In the genomic region with DNA sequence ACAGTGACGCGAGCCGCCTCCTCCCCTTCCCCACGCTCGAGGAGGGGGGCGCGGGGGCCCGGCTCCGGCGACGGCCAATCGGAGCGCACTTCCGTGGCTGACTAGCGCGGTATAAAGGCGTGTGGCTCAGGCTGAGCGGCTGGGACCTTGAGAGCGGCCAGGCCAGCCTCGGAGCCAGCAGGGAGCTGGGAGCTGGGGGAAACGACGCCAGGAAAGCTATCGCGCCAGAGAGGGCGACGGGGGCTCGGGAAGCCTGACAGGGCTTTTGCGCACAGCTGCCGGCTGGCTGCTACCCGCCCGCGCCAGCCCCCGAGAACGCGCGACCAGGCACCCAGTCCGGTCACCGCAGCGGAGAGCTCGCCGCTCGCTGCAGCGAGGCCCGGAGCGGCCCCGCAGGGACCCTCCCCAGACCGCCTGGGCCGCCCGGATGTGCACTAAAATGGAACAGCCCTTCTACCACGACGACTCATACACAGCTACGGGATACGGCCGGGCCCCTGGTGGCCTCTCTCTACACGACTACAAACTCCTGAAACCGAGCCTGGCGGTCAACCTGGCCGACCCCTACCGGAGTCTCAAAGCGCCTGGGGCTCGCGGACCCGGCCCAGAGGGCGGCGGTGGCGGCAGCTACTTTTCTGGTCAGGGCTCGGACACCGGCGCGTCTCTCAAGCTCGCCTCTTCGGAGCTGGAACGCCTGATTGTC, we compare ENCODE assay signal across 1 cellular context.
TF ChIP-seq lines count a peak whose summit lies in the region.

A gene (plus strand): TSS at position 142 of the 703 bp plus-strand sequence. CDS start 286 bp downstream, at position 428.

TF ChIP-seq in HepG2, 621 proteins besides CTCF, POLR2A, EP300 and RAD21 (continued from another document and continues in another):
- TF ChIP-seq, protein P1, sequence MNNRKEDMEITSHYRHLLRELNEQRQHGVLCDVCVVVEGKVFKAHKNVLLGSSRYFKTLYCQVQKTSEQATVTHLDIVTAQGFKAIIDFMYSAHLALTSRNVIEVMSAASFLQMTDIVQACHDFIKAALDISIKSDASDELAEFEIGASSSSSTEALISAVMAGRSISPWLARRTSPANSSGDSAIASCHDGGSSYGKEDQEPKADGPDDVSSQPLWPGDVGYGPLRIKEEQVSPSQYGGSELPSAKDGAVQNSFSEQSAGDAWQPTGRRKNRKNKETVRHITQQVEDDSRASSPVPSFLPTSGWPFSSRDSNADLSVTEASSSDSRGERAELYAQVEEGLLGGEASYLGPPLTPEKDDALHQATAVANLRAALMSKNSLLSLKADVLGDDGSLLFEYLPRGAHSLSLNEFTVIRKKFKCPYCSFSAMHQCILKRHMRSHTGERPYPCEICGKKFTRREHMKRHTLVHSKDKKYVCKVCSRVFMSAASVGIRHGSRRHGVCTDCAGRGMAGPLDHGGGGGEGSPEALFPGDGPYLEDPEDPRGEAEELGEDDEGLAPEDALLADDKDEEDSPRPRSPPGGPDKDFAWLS (CRISPR knock-in tag; IDR thresholded peaks at IDR 0.05; ENCODE audit: borderline replicate concordance) = no peak
- TF ChIP-seq PRPF4 (IDR thresholded peaks at IDR 0.05; ENCODE audit: low read depth, low read length, poor library complexity, severe bottlenecking) = no peak
- TF ChIP-seq RFX3 (CRISPR knock-in tag; IDR thresholded peaks at IDR 0.05) = no peak; the same call in 1 of the 2 replicates
- no peak for TF ChIP-seq NPAS2 (CRISPR knock-in tag; IDR thresholded peaks at IDR 0.05; ENCODE audit: borderline replicate concordance)
- TF ChIP-seq MTA1 (CRISPR knock-in tag; IDR thresholded peaks at IDR 0.05; ENCODE audit: borderline replicate concordance) = no peak
- TF ChIP-seq, protein P2, sequence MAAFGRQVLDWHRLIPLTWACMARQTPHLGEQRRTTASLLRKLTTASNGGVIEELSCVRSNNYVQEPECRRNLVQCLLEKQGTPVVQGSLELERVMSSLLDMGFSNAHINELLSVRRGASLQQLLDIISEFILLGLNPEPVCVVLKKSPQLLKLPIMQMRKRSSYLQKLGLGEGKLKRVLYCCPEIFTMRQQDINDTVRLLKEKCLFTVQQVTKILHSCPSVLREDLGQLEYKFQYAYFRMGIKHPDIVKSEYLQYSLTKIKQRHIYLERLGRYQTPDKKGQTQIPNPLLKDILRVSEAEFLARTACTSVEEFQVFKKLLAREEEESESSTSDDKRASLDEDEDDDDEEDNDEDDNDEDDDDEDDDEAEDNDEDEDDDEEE (CRISPR knock-in tag; IDR thresholded peaks at IDR 0.05) = no peak
- TF ChIP-seq, protein P3, sequence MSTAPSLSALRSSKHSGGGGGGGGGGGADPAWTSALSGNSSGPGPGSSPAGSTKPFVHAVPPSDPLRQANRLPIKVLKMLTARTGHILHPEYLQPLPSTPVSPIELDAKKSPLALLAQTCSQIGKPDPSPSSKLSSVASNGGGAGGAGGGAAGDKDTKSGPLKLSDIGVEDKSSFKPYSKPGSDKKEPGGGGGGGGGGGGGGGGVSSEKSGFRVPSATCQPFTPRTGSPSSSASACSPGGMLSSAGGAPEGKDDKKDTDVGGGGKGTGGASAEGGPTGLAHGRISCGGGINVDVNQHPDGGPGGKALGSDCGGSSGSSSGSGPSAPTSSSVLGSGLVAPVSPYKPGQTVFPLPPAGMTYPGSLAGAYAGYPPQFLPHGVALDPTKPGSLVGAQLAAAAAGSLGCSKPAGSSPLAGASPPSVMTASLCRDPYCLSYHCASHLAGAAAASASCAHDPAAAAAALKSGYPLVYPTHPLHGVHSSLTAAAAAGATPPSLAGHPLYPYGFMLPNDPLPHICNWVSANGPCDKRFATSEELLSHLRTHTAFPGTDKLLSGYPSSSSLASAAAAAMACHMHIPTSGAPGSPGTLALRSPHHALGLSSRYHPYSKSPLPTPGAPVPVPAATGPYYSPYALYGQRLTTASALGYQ (CRISPR knock-in tag; IDR thresholded peaks at IDR 0.05) = peak; percentile 81; the same call in 1 of the 2 replicates
- no peak for TF ChIP-seq ZNF775 (CRISPR knock-in tag; IDR thresholded peaks at IDR 0.05; ENCODE audit: borderline replicate concordance)
- TF ChIP-seq, protein P4, sequence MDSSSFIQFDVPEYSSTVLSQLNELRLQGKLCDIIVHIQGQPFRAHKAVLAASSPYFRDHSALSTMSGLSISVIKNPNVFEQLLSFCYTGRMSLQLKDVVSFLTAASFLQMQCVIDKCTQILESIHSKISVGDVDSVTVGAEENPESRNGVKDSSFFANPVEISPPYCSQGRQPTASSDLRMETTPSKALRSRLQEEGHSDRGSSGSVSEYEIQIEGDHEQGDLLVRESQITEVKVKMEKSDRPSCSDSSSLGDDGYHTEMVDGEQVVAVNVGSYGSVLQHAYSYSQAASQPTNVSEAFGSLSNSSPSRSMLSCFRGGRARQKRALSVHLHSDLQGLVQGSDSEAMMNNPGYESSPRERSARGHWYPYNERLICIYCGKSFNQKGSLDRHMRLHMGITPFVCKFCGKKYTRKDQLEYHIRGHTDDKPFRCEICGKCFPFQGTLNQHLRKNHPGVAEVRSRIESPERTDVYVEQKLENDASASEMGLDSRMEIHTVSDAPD (CRISPR knock-in tag; IDR thresholded peaks at IDR 0.05) = no peak
- no peak; the same call in 1 of the 2 replicates for TF ChIP-seq ZNF816 (CRISPR knock-in tag; IDR thresholded peaks at IDR 0.05; ENCODE audit: borderline replicate concordance)
- TF ChIP-seq MED1 (CRISPR knock-in tag; IDR thresholded peaks at IDR 0.05) = peak; percentile 90
- TF ChIP-seq, protein P5, sequence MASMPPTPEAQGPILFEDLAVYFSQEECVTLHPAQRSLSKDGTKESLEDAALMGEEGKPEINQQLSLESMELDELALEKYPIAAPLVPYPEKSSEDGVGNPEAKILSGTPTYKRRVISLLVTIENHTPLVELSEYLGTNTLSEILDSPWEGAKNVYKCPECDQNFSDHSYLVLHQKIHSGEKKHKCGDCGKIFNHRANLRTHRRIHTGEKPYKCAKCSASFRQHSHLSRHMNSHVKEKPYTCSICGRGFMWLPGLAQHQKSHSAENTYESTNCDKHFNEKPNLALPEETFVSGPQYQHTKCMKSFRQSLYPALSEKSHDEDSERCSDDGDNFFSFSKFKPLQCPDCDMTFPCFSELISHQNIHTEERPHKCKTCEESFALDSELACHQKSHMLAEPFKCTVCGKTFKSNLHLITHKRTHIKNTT (CRISPR knock-in tag; IDR thresholded peaks at IDR 0.05) = no peak
- TF ChIP-seq, protein P6, sequence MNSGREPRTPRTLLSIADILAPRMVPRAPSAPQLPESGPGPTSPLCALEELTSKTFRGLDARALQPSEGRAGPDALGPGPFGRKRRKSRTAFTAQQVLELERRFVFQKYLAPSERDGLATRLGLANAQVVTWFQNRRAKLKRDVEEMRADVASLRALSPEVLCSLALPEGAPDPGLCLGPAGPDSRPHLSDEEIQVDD (CRISPR knock-in tag; IDR thresholded peaks at IDR 0.05; ENCODE audit: borderline replicate concordance) = peak; percentile 78; the same call in 1 of the 2 replicates
- peak; percentile 84; the same call in 1 of the 2 replicates for TF ChIP-seq PHF21A (CRISPR knock-in tag; IDR thresholded peaks at IDR 0.05)
- TF ChIP-seq, protein P7, sequence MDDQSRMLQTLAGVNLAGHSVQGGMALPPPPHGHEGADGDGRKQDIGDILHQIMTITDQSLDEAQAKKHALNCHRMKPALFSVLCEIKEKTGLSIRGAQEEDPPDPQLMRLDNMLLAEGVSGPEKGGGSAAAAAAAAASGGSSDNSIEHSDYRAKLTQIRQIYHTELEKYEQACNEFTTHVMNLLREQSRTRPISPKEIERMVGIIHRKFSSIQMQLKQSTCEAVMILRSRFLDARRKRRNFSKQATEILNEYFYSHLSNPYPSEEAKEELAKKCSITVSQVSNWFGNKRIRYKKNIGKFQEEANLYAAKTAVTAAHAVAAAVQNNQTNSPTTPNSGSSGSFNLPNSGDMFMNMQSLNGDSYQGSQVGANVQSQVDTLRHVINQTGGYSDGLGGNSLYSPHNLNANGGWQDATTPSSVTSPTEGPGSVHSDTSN (CRISPR knock-in tag; IDR thresholded peaks at IDR 0.05; ENCODE audit: borderline replicate concordance) = no peak
- peak; percentile 71 for TF ChIP-seq ISL2 (CRISPR knock-in tag; IDR thresholded peaks at IDR 0.05)
- peak; percentile 98 for TF ChIP-seq HIVEP1 (CRISPR knock-in tag; IDR thresholded peaks at IDR 0.05)
- no peak for TF ChIP-seq ZNF660 (CRISPR knock-in tag; IDR thresholded peaks at IDR 0.05; ENCODE audit: borderline replicate concordance, low read depth)
- TF ChIP-seq SMAD3 (CRISPR knock-in tag; IDR thresholded peaks at IDR 0.05) = peak; percentile 82; the same call in 1 of the 2 replicates
- TF ChIP-seq CCAR2 (optimal IDR thresholded peaks at IDR 0.05; ENCODE audit: low read depth, low read length) = no peak
- TF ChIP-seq NAIF1 (CRISPR knock-in tag; IDR thresholded peaks at IDR 0.05; ENCODE audit: borderline replicate concordance) = no peak
- TF ChIP-seq CHD2 (IDR thresholded peaks at IDR 0.05; ENCODE audit: low read depth, low read length) = 0 out of 2 replicates have a peak, but pooled peaks have one; percentile 41
- no peak for TF ChIP-seq NFE2L2 (IDR thresholded peaks at IDR 0.05; ENCODE audit: low read length)
- peak; percentile 91 for TF ChIP-seq ETV5 (CRISPR knock-in tag; IDR thresholded peaks at IDR 0.05; ENCODE audit: borderline replicate concordance)
- no peak for TF ChIP-seq XBP1 (CRISPR knock-in tag; IDR thresholded peaks at IDR 0.05)
- TF ChIP-seq ZSCAN31 (CRISPR knock-in tag; IDR thresholded peaks at IDR 0.05; ENCODE audit: low read depth) = peak; percentile 78; the same call in 1 of the 2 replicates
- no peak for TF ChIP-seq SNAPC2 (CRISPR knock-in tag; IDR thresholded peaks at IDR 0.05)
- peak; percentile 81; the same call in 1 of the 2 replicates for TF ChIP-seq HES4 (CRISPR knock-in tag; IDR thresholded peaks at IDR 0.05; ENCODE audit: borderline replicate concordance)
- peak; percentile 57; the same call in 1 of the 2 replicates for TF ChIP-seq ZNF670 (CRISPR knock-in tag; IDR thresholded peaks at IDR 0.05; ENCODE audit: borderline replicate concordance)
- TF ChIP-seq TBX3 (IDR thresholded peaks at IDR 0.05; ENCODE audit: borderline replicate concordance) = no peak
- TF ChIP-seq PITX1 (CRISPR knock-in tag; IDR thresholded peaks at IDR 0.05) = peak; percentile 69
- TF ChIP-seq HNRNPLL (IDR thresholded peaks at IDR 0.05; ENCODE audit: low read depth, low read length, poor library complexity, severe bottlenecking) = peak; percentile 70
- TF ChIP-seq RBFOX2 (IDR thresholded peaks at IDR 0.05; ENCODE audit: low read depth, low read length) = peak; percentile 100
- TF ChIP-seq RXRB (CRISPR knock-in tag; IDR thresholded peaks at IDR 0.05; ENCODE audit: borderline replicate concordance) = peak; percentile 76; the same call in 1 of the 2 replicates
- peak; percentile 92; the same call in 1 of the 2 replicates for TF ChIP-seq MAF1 (CRISPR knock-in tag; IDR thresholded peaks at IDR 0.05; ENCODE audit: borderline replicate concordance)
- TF ChIP-seq, protein P8, sequence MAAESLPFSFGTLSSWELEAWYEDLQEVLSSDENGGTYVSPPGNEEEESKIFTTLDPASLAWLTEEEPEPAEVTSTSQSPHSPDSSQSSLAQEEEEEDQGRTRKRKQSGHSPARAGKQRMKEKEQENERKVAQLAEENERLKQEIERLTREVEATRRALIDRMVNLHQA (CRISPR knock-in tag; IDR thresholded peaks at IDR 0.05) = no peak
- TF ChIP-seq ZSCAN29 (CRISPR knock-in tag; conservative IDR thresholded peaks at IDR 0.05) = no peak
- peak; percentile 47; the same call in 1 of the 2 replicates for TF ChIP-seq ZNF225 (CRISPR knock-in tag; IDR thresholded peaks at IDR 0.05)
- no peak for TF ChIP-seq PAF1 (CRISPR knock-in tag; IDR thresholded peaks at IDR 0.05)
- no peak for TF ChIP-seq NCOA5 (CRISPR knock-in tag; IDR thresholded peaks at IDR 0.05)
- no peak for TF ChIP-seq FLYWCH1 (CRISPR knock-in tag; IDR thresholded peaks at IDR 0.05)
- TF ChIP-seq PTBP1 (IDR thresholded peaks at IDR 0.05; ENCODE audit: low read depth, low read length, poor library complexity, severe bottlenecking) = peak; percentile 53
- no peak for TF ChIP-seq NFRKB (IDR thresholded peaks at IDR 0.05)
- peak; percentile 79 for TF ChIP-seq ZNF205 (CRISPR knock-in tag; IDR thresholded peaks at IDR 0.05)
- peak; percentile 92 for TF ChIP-seq SALL1 (CRISPR knock-in tag; IDR thresholded peaks at IDR 0.05)
- no peak for TF ChIP-seq PAX8 (CRISPR knock-in tag; IDR thresholded peaks at IDR 0.05; ENCODE audit: borderline replicate concordance)
- peak; percentile 87 for TF ChIP-seq THAP11 (CRISPR knock-in tag; IDR thresholded peaks at IDR 0.05)
- no peak for TF ChIP-seq ZNF850 (CRISPR knock-in tag; conservative IDR thresholded peaks at IDR 0.05)
- TF ChIP-seq, protein P9, sequence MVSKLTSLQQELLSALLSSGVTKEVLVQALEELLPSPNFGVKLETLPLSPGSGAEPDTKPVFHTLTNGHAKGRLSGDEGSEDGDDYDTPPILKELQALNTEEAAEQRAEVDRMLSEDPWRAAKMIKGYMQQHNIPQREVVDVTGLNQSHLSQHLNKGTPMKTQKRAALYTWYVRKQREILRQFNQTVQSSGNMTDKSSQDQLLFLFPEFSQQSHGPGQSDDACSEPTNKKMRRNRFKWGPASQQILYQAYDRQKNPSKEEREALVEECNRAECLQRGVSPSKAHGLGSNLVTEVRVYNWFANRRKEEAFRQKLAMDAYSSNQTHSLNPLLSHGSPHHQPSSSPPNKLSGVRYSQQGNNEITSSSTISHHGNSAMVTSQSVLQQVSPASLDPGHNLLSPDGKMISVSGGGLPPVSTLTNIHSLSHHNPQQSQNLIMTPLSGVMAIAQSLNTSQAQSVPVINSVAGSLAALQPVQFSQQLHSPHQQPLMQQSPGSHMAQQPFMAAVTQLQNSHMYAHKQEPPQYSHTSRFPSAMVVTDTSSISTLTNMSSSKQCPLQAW (CRISPR knock-in tag; IDR thresholded peaks at IDR 0.05) = peak; percentile 85
- TF ChIP-seq NR2C2 (CRISPR knock-in tag; IDR thresholded peaks at IDR 0.05; ENCODE audit: borderline replicate concordance) = peak; percentile 36; the same call in 1 of the 2 replicates
- TF ChIP-seq MEIS1 (CRISPR knock-in tag; IDR thresholded peaks at IDR 0.05; ENCODE audit: borderline replicate concordance) = peak; percentile 75; the same call in 1 of the 2 replicates
- TF ChIP-seq MYC (CRISPR knock-in tag; IDR thresholded peaks at IDR 0.05; ENCODE audit: borderline replicate concordance) = peak; percentile 86; the same call in 1 of the 2 replicates
- peak; percentile 92 for TF ChIP-seq AHR (CRISPR knock-in tag; IDR thresholded peaks at IDR 0.05)
- peak; percentile 95 for TF ChIP-seq ZNF431 (CRISPR knock-in tag; IDR thresholded peaks at IDR 0.05; ENCODE audit: borderline replicate concordance, low read depth)
- TF ChIP-seq, protein P10, sequence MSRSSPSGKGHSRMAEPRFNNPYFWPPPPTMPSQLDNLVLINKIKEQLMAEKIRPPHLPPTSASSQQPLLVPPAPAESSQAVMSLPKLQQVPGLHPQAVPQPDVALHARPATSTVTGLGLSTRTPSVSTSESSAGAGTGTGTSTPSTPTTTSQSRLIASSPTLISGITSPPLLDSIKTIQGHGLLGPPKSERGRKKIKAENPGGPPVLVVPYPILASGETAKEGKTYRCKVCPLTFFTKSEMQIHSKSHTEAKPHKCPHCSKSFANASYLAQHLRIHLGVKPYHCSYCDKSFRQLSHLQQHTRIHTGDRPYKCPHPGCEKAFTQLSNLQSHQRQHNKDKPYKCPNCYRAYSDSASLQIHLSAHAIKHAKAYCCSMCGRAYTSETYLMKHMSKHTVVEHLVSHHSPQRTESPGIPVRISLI (CRISPR knock-in tag; IDR thresholded peaks at IDR 0.05; ENCODE audit: borderline replicate concordance) = 0 out of 2 replicates have a peak, but pooled peaks have one; percentile 21
- no peak for TF ChIP-seq ZNF34 (CRISPR knock-in tag; IDR thresholded peaks at IDR 0.05; ENCODE audit: borderline replicate concordance)
- TF ChIP-seq MED13 (CRISPR knock-in tag; IDR thresholded peaks at IDR 0.05) = no peak
- TF ChIP-seq BRCA1 (CRISPR knock-in tag; IDR thresholded peaks at IDR 0.05) = no peak; the same call in 1 of the 2 replicates
- no peak for TF ChIP-seq ZFP36 (IDR thresholded peaks at IDR 0.05; ENCODE audit: borderline replicate concordance, low read depth, low read length, partially characterized antibody)
- TF ChIP-seq TAF15 (IDR thresholded peaks at IDR 0.05; ENCODE audit: low read depth, low read length, poor library complexity, severe bottlenecking) = peak; percentile 78
